ENCODE assay signal across 9 cellular contexts in genomic region chr17:6752068-6752909, GRCh38. TPM values are rescaled to one million over a fixed set of nuclear protein-coding genes. Genes with fewer than 3 reads are reported as not detected.
DNase-seq lines count a peak whose midpoint lies in the region; ATAC-seq and TF ChIP-seq lines count a peak whose summit lies in the region.
"Had no signal": no experiment of that assay in that cellular context is flagged by ENCODE, and none has a peak within 500 bp of the region (broad histone marks: within the 10 kb centered on the region; RNA-seq: fewer than 3 reads in every experiment).

No MANE protein-coding gene starts in this region.

- H2AK5ac ChIP-seq in trophoblast cell (ENCODE audit: low read length), result peak overlapping the region; percentile 68

- peak overlapping the region; percentile 86 for H2BK5ac ChIP-seq in trophoblast cell (ENCODE audit: low read depth, low read length, poor library complexity)

- no peak overlapping the region for H2AFZ ChIP-seq in trophoblast cell (ENCODE audit: insufficient read depth, low read length, poor library complexity)

- no peak overlapping the region for H3K9ac ChIP-seq in trophoblast cell (ENCODE audit: low read length)

- no peak overlapping the region for H3K23ac ChIP-seq in trophoblast cell (ENCODE audit: low read length)

- H4K8ac ChIP-seq in trophoblast cell (ENCODE audit: low read depth, low read length), result peak overlapping the region; percentile 50

- H4K12ac ChIP-seq in trophoblast cell (ENCODE audit: low read depth, low read length), result no peak overlapping the region

- H3K27ac ChIP-seq in trophoblast cell (ENCODE audit: low read depth, low read length), result peak overlapping the region; percentile 88

- peaks cover 2% of the 10 kb centered on the region for H3K79me2 ChIP-seq in trophoblast cell (ENCODE audit: control insufficient read depth, insufficient read depth, low read length, poor library complexity)

- H3K27me3 ChIP-seq in trophoblast cell (ENCODE audit: insufficient read depth, low read length), result no peaks in the 10 kb centered on the region

- peak overlapping the region; percentile 89 for H2BK120ac ChIP-seq in trophoblast cell (ENCODE audit: insufficient read depth, low read length, poor library complexity)

- H3K4ac ChIP-seq in trophoblast cell (ENCODE audit: low read depth, low read length), result peak overlapping the region; percentile 37

- no peaks in the 10 kb centered on the region for H3K36me3 ChIP-seq in trophoblast cell (ENCODE audit: control insufficient read depth in 1 of 2, insufficient read depth in 2 of 2, low read length in 2 of 2)

- H3K9me3 ChIP-seq in trophoblast cell (ENCODE audit: insufficient read depth, low read depth, low read length), result no peaks in the 10 kb centered on the region

- peaks cover 12 to 19% of the 10 kb centered on the region in 2 experiments for H3K4me1 ChIP-seq in trophoblast cell (ENCODE audit: control insufficient read depth in 1 of 2, insufficient read depth in 2 of 2, low read length in 2 of 2)

- H3K4me2 ChIP-seq in trophoblast cell (ENCODE audit: low read length), result peak overlapping the region; percentile 9

- DNase-seq in HT1080 (ENCODE audit: low read depth), result peak; percentile 98
- DNase-seq in foreskin melanocyte, result peak; percentile 62
- DNase-seq in trophoblast cell, result peak; percentile 6 to 39
- DNase-seq in activated CD4-positive, alpha-beta T cell treated with anti-CD3 and anti-CD28 coated beads, Interleukin-2, amount 50 U/mL, for 4 hours, result no peak
- DNase-seq in activated gamma-delta T cell (lab: John Stamatoyannopoulos, UW), result no peak
- DNase-seq in NCI-H1092 (lab: John Stamatoyannopoulos, UW), result no peak
- DNase-seq: activated B cell treated with CpG ODN at 0.5 μM for 24 hours had no signal

- H4K91ac ChIP-seq in trophoblast cell (ENCODE audit: low read depth, low read length), result peak overlapping the region; percentile 91

- peak overlapping the region; percentile 3 for H3K14ac ChIP-seq in trophoblast cell (ENCODE audit: low read length)

- TF ChIP-seq CTCF in WI38 (IDR thresholded peaks at IDR 0.05; ENCODE audit: low read depth, low read length), result no peak

- WGBS in trophoblast cell (ENCODE audit: extremely low coverage, insufficient coverage, insufficient read length), result no CpG with 5 or more reads among the region's 7 CpGs

- no peak overlapping the region for H3K18ac ChIP-seq in trophoblast cell (ENCODE audit: low read length)

- peak overlapping the region; percentile 89 for H2BK12ac ChIP-seq in trophoblast cell (ENCODE audit: low read length)

- H3K79me1 ChIP-seq in trophoblast cell (ENCODE audit: low read length), result peaks cover 20% of the 10 kb centered on the region

- no peak for ATAC-seq in HG02885 (IDR thresholded peaks at IDR 0.05; ENCODE audit: poor library complexity, unreplicated experiment)

- H3K4me3 ChIP-seq in WI38 (ENCODE audit: low read depth, low read length) (peak overlapping the region; percentile 25; the same call in 1 of the 2 replicates), trophoblast cell (ENCODE audit: low read depth, low read length) (no peak overlapping the region)

RNA-seq across cellular contexts. Expression of gene XAF1, which starts 3.6 kb away (rescaled TPM):
- not detected in 2 replicates for total RNA-seq in HT1080 (2014; rRNA removed; shearing (Covaris generic))
- 0.10 and 0.29 TPM in 2 replicates for polyA plus RNA-seq in HT1080 (2015; cell fraction: cytosol; rRNA removed)
- polyA plus RNA-seq in HT1080 (2015; cell fraction: nucleus; rRNA removed), result 1.1 and 1.2 TPM in 2 replicates
- 0.35 and 0.53 TPM in 2 replicates for polyA plus RNA-seq in trophoblast cell (2013)

RNA-seq across cellular contexts. Expression of gene FBXO39, which starts 23.7 kb away (rescaled TPM):
- not detected in 2 replicates for total RNA-seq in HT1080 (2014; rRNA removed; shearing (Covaris generic))
- polyA plus RNA-seq in HT1080 (2015; cell fraction: cytosol; rRNA removed), result 0.42 TPM in 1 of 2 replicates, not detected in the other
- polyA plus RNA-seq in HT1080 (2015; cell fraction: nucleus; rRNA removed), result 0.23 TPM in 1 of 2 replicates, not detected in the other
- not detected in 2 replicates for polyA plus RNA-seq in trophoblast cell (2013)

RNA-seq across cellular contexts. Expression of gene SLC13A5, which starts 39.1 kb away (rescaled TPM):
- not detected in 2 replicates for total RNA-seq in HT1080 (2014; rRNA removed; shearing (Covaris generic))
- not detected in 2 replicates for polyA plus RNA-seq in HT1080 (2015; cell fraction: cytosol; rRNA removed)
- not detected in 2 replicates for polyA plus RNA-seq in HT1080 (2015; cell fraction: nucleus; rRNA removed)
- 3.4 TPM in 2 replicates for polyA plus RNA-seq in trophoblast cell (2013)
- total RNA-seq: activated B cell treated with CpG ODN at 0.5 μM for 24 hours had no signal

Comparison
In these comparisons a context has a peak if more than half of its experiments do, and no peak if none do; other contexts are left out.
1. DNase-seq: peak in HT1080 (single experiment), foreskin melanocyte (single experiment) and trophoblast cell (2 of 2); none in activated CD4-positive, alpha-beta T cell treated with anti-CD3 and anti-CD28 coated beads, Interleukin-2, amount 50 U/mL, for 4 hours (0 of 2), activated gamma-delta T cell (single experiment) and NCI-H1092 (single experiment).